15 cellular contexts compared by ENCODE assay signal in genomic region chr7:2525931-2526630, GRCh38. TPM values are rescaled to one million over a fixed set of nuclear protein-coding genes. Genes with fewer than 3 reads are reported as not detected.
A peak's percentile ranks its signal among the peaks of the same experiment; 100 is the strongest.
DNase-seq lines count a peak whose midpoint lies in the region; ATAC-seq, FAIRE-seq and TF ChIP-seq lines count a peak whose summit lies in the region.
"Had no signal": no experiment of that assay in that cellular context is flagged by ENCODE, and none has a peak within 500 bp of the region (broad histone marks: within the 10 kb centered on the region; RNA-seq: fewer than 3 reads in every experiment).

No MANE protein-coding gene starts in this region.

- no peaks in the 10 kb centered on the region for H3K9me3 ChIP-seq in BLaER1 treated with 17β-estradiol and CSF1 and Interleukin-3, amounts not matched to agents 10 nM and 100 nM (replicated peaks in 1 of 11)
- H3K9me3 ChIP-seq in mucosa of descending colon: no peaks in the 10 kb centered on the region
- H3K9me3 ChIP-seq: HAP-1, heart right ventricle, tibial artery had no signal

- peaks cover 90 to 100% (median 97%) of the 10 kb centered on the region in 10 experiments for H3K4me1 ChIP-seq in BLaER1 treated with 17β-estradiol and CSF1 and Interleukin-3, amounts not matched to agents 10 nM and 100 nM
- peaks cover 88% of the 10 kb centered on the region for H3K4me1 ChIP-seq in mucosa of descending colon (ENCODE audit: low read depth)

- H3K36me3 ChIP-seq in BLaER1 treated with 17β-estradiol and CSF1 and Interleukin-3, amounts not matched to agents 10 nM and 100 nM: peaks cover 20 to 49% (median 30%) of the 10 kb centered on the region in 11 experiments
- H3K36me3 ChIP-seq in mucosa of descending colon (ENCODE audit: low read depth): no peaks in the 10 kb centered on the region

- intact Hi-C loops in mucosa of descending colon (cut with DNase I, micrococcal nuclease): no loop called here

- H3K9ac ChIP-seq in BLaER1 treated with 17β-estradiol and CSF1 and Interleukin-3, amounts not matched to agents 10 nM and 100 nM: peak overlapping the region in 7 of 11 experiments; percentile 20 to 82 (median 40); a peak in 7 of 22 replicates

- TF ChIP-seq CTCF in RWPE1 (conservative IDR thresholded peaks at IDR 0.05; ENCODE audit: low read depth) (no peak), mucosa of descending colon (IDR thresholded peaks at IDR 0.05) (no peak)

- CTCF ChIA-PET in RWPE1 (lab: Yijun Ruan, JAX): interaction anchor here (0.6 kb wide), 1 partner anchor 13 kb away, joined by 3 read pairs; no protein-coding TSS in a partner anchor

- DNase-seq in RWPE1 (ENCODE audit: low spot score): no peak
- DNase-seq in mucosa of descending colon: peak in 2 of 3 donors; percentile 28 to 70
- DNase-seq in NCI-H1048 (lab: John Stamatoyannopoulos, UW): no peak
- no peak for DNase-seq in dermis blood vessel endothelial cell
- DNase-seq in mesenteric fat pad (ENCODE audit: low spot score): no peak
- DNase-seq: activated T-cell treated with anti-CD3 and anti-CD28 coated beads for 4 hours, SW 1271, tibial artery had no signal

- ATAC-seq in mucosa of descending colon (no peak), GM18502 (IDR thresholded peaks at IDR 0.05; ENCODE audit: poor library complexity, unreplicated experiment) (no peak)
- ATAC-seq: heart right ventricle had no signal

- peak; percentile 11 for FAIRE-seq in G401.6 (lab: Jason Lieb, UNC)
- FAIRE-seq: colon had no signal

- POLR2A ChIA-PET in RWPE1 (lab: Yijun Ruan, JAX; ENCODE audit: low non-redundant PET): no interaction called here

- H3K4me3 ChIP-seq in BLaER1 treated with 17β-estradiol and CSF1 and Interleukin-3, amounts not matched to agents 10 nM and 100 nM: no peak overlapping the region
- no peak overlapping the region for H3K4me3 ChIP-seq in mucosa of descending colon
- H3K4me3 ChIP-seq: HAP-1, heart right ventricle, tibial artery had no signal

- H4K20me1 ChIP-seq in BLaER1 treated with 17β-estradiol and CSF1 and Interleukin-3, amounts not matched to agents 10 nM and 100 nM: peaks cover 0 to 93% (median 74%) of the 10 kb centered on the region in 11 experiments; a peak in 19 of 22 replicates

- no peaks in the 10 kb centered on the region for H3K27me3 ChIP-seq in BLaER1 treated with 17β-estradiol and CSF1 and Interleukin-3, amounts not matched to agents 10 nM and 100 nM

- peak overlapping the region in 3 of 11 experiments; percentile 29 to 80 (median 42); a peak in 3 of 22 replicates for H3K27ac ChIP-seq in BLaER1 treated with 17β-estradiol and CSF1 and Interleukin-3, amounts not matched to agents 10 nM and 100 nM
- H3K27ac ChIP-seq in RWPE1: peak overlapping the region; percentile 100
- H3K27ac ChIP-seq: tibial artery had no signal

- peak overlapping the region; percentile 85 to 100 (median 96) for H3K4me2 ChIP-seq in BLaER1 treated with 17β-estradiol and CSF1 and Interleukin-3, amounts not matched to agents 10 nM and 100 nM

RNA-seq across cellular contexts. Expression of gene LFNG, which starts 6.5 kb away (rescaled TPM):
- total RNA-seq in mucosa of descending colon: 10 to 100 TPM; 31.7 to 95.0 (median 71.7) TPM
- 26.4 and 36.4 TPM in 2 replicates for total RNA-seq in dermis blood vessel endothelial cell
- total RNA-seq in mesenteric fat pad: 43.8 TPM

RNA-seq across cellular contexts. Expression of gene BRAT1, which starts 29.2 kb away (rescaled TPM):
- total RNA-seq in mucosa of descending colon (10 to 100 TPM; 20.7 to 27.9 (median 22.1) TPM), dermis blood vessel endothelial cell (31.7 and 38.0 TPM in 2 replicates), mesenteric fat pad (29.8 TPM)

RNA-seq across cellular contexts. Expression of gene IQCE, which starts 32.7 kb away (rescaled TPM):
- 10 to 100 TPM; 27.9 to 41.2 (median 35.9) TPM for total RNA-seq in mucosa of descending colon
- 6.0 and 10.4 TPM in 2 replicates for total RNA-seq in dermis blood vessel endothelial cell
- total RNA-seq in mesenteric fat pad: 14.4 TPM

RNA-seq across cellular contexts. Expression of gene GRIFIN, which starts 49.9 kb away (rescaled TPM):
- total RNA-seq in mucosa of descending colon (not detected), dermis blood vessel endothelial cell (not detected in 2 replicates), mesenteric fat pad (not detected)
- total RNA-seq: heart right ventricle, mononuclear cell had no signal

Comparison
In these comparisons a context has a peak if more than half of its experiments do, and no peak if none do; other contexts are left out.
1. DNase-seq: peak in mucosa of descending colon (2 of 3); none in RWPE1 (single experiment), NCI-H1048 (single experiment), dermis blood vessel endothelial cell (single experiment) and mesenteric fat pad (single experiment).